1 cellular context compared by ENCODE assay signal in the genomic region with DNA sequence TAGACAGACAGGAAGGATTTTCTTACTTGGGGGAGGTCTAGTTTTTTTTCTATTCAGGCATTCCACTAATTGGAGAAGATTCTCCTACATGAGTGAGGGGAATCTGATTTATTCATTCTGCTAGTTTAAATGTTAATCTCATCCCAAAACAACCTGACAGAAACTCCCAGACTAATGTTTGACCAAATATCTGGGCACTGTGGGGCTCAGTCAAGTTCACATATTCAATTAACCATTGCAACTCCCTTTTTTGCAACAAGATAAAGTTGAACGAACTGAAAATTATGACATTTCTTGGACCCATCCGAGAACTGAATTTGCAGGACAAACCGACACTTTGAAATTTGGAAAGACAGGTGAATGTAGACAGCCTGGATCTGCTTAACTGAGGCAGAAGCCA.
TF ChIP-seq lines count a peak whose summit lies in the region.

No MANE protein-coding gene starts in this region.

TF ChIP-seq in WTC11, 78 proteins besides CTCF, POLR2A, EP300 and RAD21:
- TF ChIP-seq ZNF416 (CRISPR knock-in tag; IDR thresholded peaks at IDR 0.05) (peak; percentile 99), ZNF671 (CRISPR knock-in tag; IDR thresholded peaks at IDR 0.05) (no peak)
